In the genomic region with DNA sequence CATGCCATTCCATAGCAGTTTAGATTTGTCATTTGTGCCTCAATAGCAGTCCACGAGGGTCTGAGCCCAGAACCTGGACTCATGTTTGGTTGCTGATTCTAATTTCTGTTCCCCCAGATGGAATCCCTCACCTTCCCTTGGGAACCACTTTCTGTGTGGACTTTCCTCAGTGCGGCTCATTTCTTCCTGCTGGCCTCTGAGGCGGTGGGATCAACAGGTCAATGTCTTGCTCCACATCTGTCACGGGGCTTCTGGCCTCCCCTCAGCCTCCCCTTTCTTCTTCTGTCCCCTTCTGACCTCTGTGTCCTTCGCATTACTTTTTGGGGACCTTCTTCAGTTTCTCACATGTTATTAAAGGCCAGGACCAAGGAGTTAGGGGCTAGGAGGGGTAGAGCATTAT, we compare ENCODE assay signal across 23 cellular contexts. TPM values are rescaled to one million over a fixed set of nuclear protein-coding genes. Genes with fewer than 3 reads are reported as not detected.
"Had no signal": no experiment of that assay in that cellular context is flagged by ENCODE, and none has a peak within 500 bp of the region (broad histone marks: within the 10 kb centered on the region; RNA-seq: fewer than 3 reads in every experiment).

No MANE protein-coding gene starts in this region.

- H3K27me3 ChIP-seq: ascending aorta, esophagus muscularis mucosa, gastroesophageal sphincter had no signal

- H3K9me3 Mint-ChIP-seq: activated naive CD4-positive, alpha-beta T cell treated with anti-CD3 and anti-CD28 coated beads, Interleukin-2, amount 50 U/mL, for 24 hours; activated T-cell treated with anti-CD3 and anti-CD28 coated beads, Interleukin-2, amount 50 U/mL, for 72 hours; central memory CD8-positive, alpha-beta T cell; stimulated activated effector memory CD8-positive, alpha-beta T cell treated with anti-CD3 and anti-CD28 coated beads, Interleukin-12 subunit alpha, Interleukin-12 subunit beta, amount 100 ng/mL, for 72 hours had no signal

- DNase-seq: activated CD4-positive, alpha-beta T cell treated with anti-CD3 and anti-CD28 coated beads, Interleukin-2, amount 50 U/mL, for 4 hours; activated effector memory CD4-positive, alpha-beta T cell treated with anti-CD3 and anti-CD28 coated beads, Interleukin-2, amount 50 U/mL, for 16 hours; activated T-cell treated with anti-CD3 and anti-CD28 coated beads, Interleukin-2, amount 50 U/mL, for 72 hours; cortex of kidney; effector CD8-positive, alpha-beta T cell; heart right ventricle; mesendoderm; stimulated activated CD4-positive, alpha-beta T cell treated with anti-CD3 and anti-CD28 coated beads, Interleukin-4, amount 100 ng/mL, for 24 hours; SW 1271; T-helper 2 cell; upper lobe of right lung had no signal

- H3K27ac Mint-ChIP-seq: activated naive CD4-positive, alpha-beta T cell treated with anti-CD3 and anti-CD28 coated beads, Interleukin-2, amount 50 U/mL, for 24 hours; activated T-cell treated with anti-CD3 and anti-CD28 coated beads, Interleukin-2, amount 50 U/mL, for 72 hours; stimulated activated effector memory CD8-positive, alpha-beta T cell treated with anti-CD3 and anti-CD28 coated beads, Interleukin-12 subunit alpha, Interleukin-12 subunit beta, amount 100 ng/mL, for 72 hours had no signal

- H3K4me1 Mint-ChIP-seq: activated naive CD4-positive, alpha-beta T cell treated with anti-CD3 and anti-CD28 coated beads, Interleukin-2, amount 50 U/mL, for 24 hours; central memory CD8-positive, alpha-beta T cell; stimulated activated effector memory CD8-positive, alpha-beta T cell treated with anti-CD3 and anti-CD28 coated beads, Interleukin-12 subunit alpha, Interleukin-12 subunit beta, amount 100 ng/mL, for 72 hours had no signal

- H3K36me3 ChIP-seq: ascending aorta, esophagus muscularis mucosa, gastroesophageal sphincter, heart right ventricle, thoracic aorta, upper lobe of right lung had no signal

- ATAC-seq: activated T-cell treated with anti-CD3 and anti-CD28 coated beads, Interleukin-2, amount 50 U/mL, for 72 hours; gastroesophageal sphincter; heart right ventricle; sciatic nerve; stimulated activated effector memory CD8-positive, alpha-beta T cell treated with anti-CD3 and anti-CD28 coated beads, Interleukin-12 subunit alpha, Interleukin-12 subunit beta, amount 100 ng/mL, for 72 hours; upper lobe of right lung had no signal

- H3K4me1 ChIP-seq: ascending aorta had no signal

- H3K27ac ChIP-seq: ascending aorta, esophagus muscularis mucosa, gastroesophageal sphincter, heart right ventricle, thoracic aorta, upper lobe of right lung had no signal

- H3K4me3 Mint-ChIP-seq: activated naive CD4-positive, alpha-beta T cell treated with anti-CD3 and anti-CD28 coated beads, Interleukin-2, amount 50 U/mL, for 24 hours; activated T-cell treated with anti-CD3 and anti-CD28 coated beads, Interleukin-2, amount 50 U/mL, for 72 hours; central memory CD8-positive, alpha-beta T cell; stimulated activated effector memory CD8-positive, alpha-beta T cell treated with anti-CD3 and anti-CD28 coated beads, Interleukin-12 subunit alpha, Interleukin-12 subunit beta, amount 100 ng/mL, for 72 hours had no signal

- H3K4me3 ChIP-seq: ascending aorta, esophagus muscularis mucosa, gastroesophageal sphincter, heart right ventricle, thoracic aorta, upper lobe of right lung had no signal

- H3K36me3 Mint-ChIP-seq: activated naive CD4-positive, alpha-beta T cell treated with anti-CD3 and anti-CD28 coated beads, Interleukin-2, amount 50 U/mL, for 24 hours; stimulated activated effector memory CD8-positive, alpha-beta T cell treated with anti-CD3 and anti-CD28 coated beads, Interleukin-12 subunit alpha, Interleukin-12 subunit beta, amount 100 ng/mL, for 72 hours had no signal

- H3K9me3 ChIP-seq: ascending aorta, esophagus muscularis mucosa, gastroesophageal sphincter, heart right ventricle, thoracic aorta, upper lobe of right lung had no signal

RNA-seq across cellular contexts. Expression of gene PRELP, which starts 49.3 kb away (rescaled TPM):
- total RNA-seq: activated CD8-positive, alpha-beta memory T cell treated with anti-CD3 and anti-CD28 coated beads for 36 hours; activated T-cell treated with anti-CD3 and anti-CD28 coated beads, Interleukin-2, amount 50 U/mL, for 72 hours; endothelial cell of umbilical vein; pulmonary artery endothelial cell had no signal
- polyA plus RNA-seq: neural cell had no signal
